ENCODE assay signal across 9 cellular contexts in the genomic region with DNA sequence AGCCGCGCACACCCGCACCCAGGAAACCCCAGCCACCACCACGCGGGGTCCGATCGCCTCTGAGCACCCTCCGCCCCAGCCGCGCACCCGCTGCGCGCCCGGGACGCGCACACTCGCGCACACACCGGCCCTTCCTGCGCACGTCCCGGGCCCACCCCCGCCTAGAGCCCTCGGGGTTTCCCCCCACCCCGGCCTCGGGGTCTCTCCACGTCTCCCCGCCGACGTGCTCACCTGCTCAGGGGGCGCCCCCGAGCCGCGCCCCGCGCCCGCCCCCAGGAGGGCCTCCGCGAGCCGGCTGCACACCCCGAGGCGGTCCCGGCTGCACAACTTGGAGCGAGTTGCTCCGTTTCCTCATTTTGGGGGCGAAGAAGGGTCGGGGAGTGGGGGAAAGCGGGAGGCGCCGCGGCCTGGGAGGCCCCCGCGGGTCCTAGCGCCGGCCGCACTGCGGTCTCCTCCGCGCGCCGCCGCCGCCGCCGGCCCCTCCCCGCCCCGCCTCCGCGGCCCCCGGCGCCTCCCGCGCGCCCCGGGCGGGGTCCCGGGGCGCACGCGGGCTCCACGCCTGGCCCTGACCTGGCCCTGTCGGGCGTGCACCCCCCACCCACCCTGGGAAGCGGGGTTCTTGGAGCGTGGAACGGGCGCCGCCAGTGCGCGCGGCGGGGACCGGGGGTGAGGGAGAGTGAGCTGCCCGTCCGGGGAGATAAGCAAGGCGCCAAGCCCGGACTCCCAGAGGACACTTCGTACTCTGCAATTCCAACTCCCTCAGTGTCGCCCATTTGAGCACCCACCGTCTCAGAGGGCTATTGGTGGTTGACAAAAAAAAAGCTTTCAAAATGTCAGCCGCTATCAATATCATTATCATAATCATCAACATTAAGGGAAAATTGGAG. TPM values are rescaled to one million over a fixed set of nuclear protein-coding genes. Genes with fewer than 3 reads are reported as not detected.
DNase-seq lines count a peak whose midpoint lies in the region; ATAC-seq and TF ChIP-seq lines count a peak whose summit lies in the region.
"Had no signal": no experiment of that assay in that cellular context is flagged by ENCODE, and none has a peak within 500 bp of the region (broad histone marks: within the 10 kb centered on the region; RNA-seq: fewer than 3 reads in every experiment).

A gene with protein sequence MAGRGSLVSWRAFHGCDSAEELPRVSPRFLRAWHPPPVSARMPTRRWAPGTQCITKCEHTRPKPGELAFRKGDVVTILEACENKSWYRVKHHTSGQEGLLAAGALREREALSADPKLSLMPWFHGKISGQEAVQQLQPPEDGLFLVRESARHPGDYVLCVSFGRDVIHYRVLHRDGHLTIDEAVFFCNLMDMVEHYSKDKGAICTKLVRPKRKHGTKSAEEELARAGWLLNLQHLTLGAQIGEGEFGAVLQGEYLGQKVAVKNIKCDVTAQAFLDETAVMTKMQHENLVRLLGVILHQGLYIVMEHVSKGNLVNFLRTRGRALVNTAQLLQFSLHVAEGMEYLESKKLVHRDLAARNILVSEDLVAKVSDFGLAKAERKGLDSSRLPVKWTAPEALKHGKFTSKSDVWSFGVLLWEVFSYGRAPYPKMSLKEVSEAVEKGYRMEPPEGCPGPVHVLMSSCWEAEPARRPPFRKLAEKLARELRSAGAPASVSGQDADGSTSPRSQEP (minus strand): TSS at position 444 of the 887 bp plus-strand sequence. CDS start 1,246 bp downstream, outside the sequence.

- H3K27ac ChIP-seq in heart left ventricle (peak within 1 kb of the TSS in 1 of 12 donors; percentile 49), lower lobe of right lung (peak within 1 kb of the TSS; percentile 36), upper lobe of left lung (peak within 1 kb of the TSS in 3 of 4 donors; percentile 30 to 79 (median 67))

- H3K4me1 ChIP-seq in heart left ventricle (peaks cover 0 to 17% (median 0%) of the 10 kb centered on the region in 12 donors), lower lobe of right lung (peaks cover 5% of the 10 kb centered on the region), upper lobe of left lung (peaks cover 0 to 22% (median 4%) of the 10 kb centered on the region in 4 donors)

- WGBS in heart left ventricle, 4 donors = 3 to 13% (median 7%) methylated on average over 23 to 100 of the region's 101 CpGs
- 10 to 27% methylated on average over 6 to 23 of the region's 101 CpGs for WGBS in upper lobe of left lung, 2 donors

- peak within 1 kb of the TSS in 10 of 12 donors; percentile 10 to 59 (median 41) for H3K4me3 ChIP-seq in heart left ventricle
- peak within 1 kb of the TSS; percentile 59 for H3K4me3 ChIP-seq in lower lobe of right lung
- H3K4me3 ChIP-seq in upper lobe of left lung = peak within 1 kb of the TSS; percentile 55 to 64 (median 60)

- H3K9me3 ChIP-seq in heart left ventricle (peaks cover 0 to 18% (median 15%) of the 10 kb centered on the region in 12 donors), lower lobe of right lung (peaks cover 14% of the 10 kb centered on the region), upper lobe of left lung (peaks cover 12 to 18% (median 15%) of the 10 kb centered on the region in 4 donors)

- DNase-seq in heart left ventricle (no peak), cardiac septum (ENCODE audit: low spot score) (no peak), activated T-cell treated with anti-CD3 and anti-CD28 coated beads for 48 hours (ENCODE audit: low read depth) (peak; percentile 23), lower lobe of right lung (no peak), upper lobe of left lung (peak in 1 of 2 donors; percentile 83), T-helper 9 cell (no peak)

- ATAC-seq in heart left ventricle (no peak), lower lobe of right lung (peak; percentile 4 to 8), upper lobe of left lung (ENCODE audit: low FRiP score in 2 of 2) (peak in 1 of 2 donors; percentile 15), HG02870 (IDR thresholded peaks at IDR 0.05; ENCODE audit: unreplicated experiment) (no peak), GM18867 (IDR thresholded peaks at IDR 0.05; ENCODE audit: unreplicated experiment) (no peak)

- intact Hi-C loops in heart left ventricle (cut with DNase I) (loop anchor here in 1 of 10 donors (5.0 kb wide), 1 partner anchor 36 kb away; no protein-coding TSS in a partner anchor), cardiac septum (cut with DNase I) (no loop called here), lower lobe of right lung (cut with DNase I) (no loop called here)

- no peak for TF ChIP-seq EP300 in upper lobe of left lung (IDR thresholded peaks at IDR 0.05)

- H3K36me3 ChIP-seq in heart left ventricle (no peaks in the 10 kb centered on the region), lower lobe of right lung (no peaks in the 10 kb centered on the region), upper lobe of left lung (peaks cover 0 to 10% (median 0%) of the 10 kb centered on the region in 4 donors)

- TF ChIP-seq POLR2A in heart left ventricle (IDR thresholded peaks at IDR 0.05) (no peak), upper lobe of left lung (IDR thresholded peaks at IDR 0.05) (no peak)

- peaks cover 6 to 52% (median 27%) of the 10 kb centered on the region in 9 donors for H3K27me3 ChIP-seq in heart left ventricle
- H3K27me3 ChIP-seq in lower lobe of right lung (ENCODE audit: low read depth) = peaks cover 13% of the 10 kb centered on the region
- H3K27me3 ChIP-seq in upper lobe of left lung = peaks cover 0 to 7% (median 3%) of the 10 kb centered on the region in 4 donors

- TF ChIP-seq CTCF in heart left ventricle (IDR thresholded peaks at IDR 0.05) (no peak), lower lobe of right lung (IDR thresholded peaks at IDR 0.05) (no peak), upper lobe of left lung (IDR thresholded peaks at IDR 0.05) (no peak)

RNA-seq across cellular contexts. Expression of the gene that starts here (rescaled TPM):
- total RNA-seq in heart left ventricle = 1 to 10 TPM in 4 of 9 donors, under 1 TPM in 5; 0.20 to 8.9 (median 0.70) TPM
- polyA plus RNA-seq in heart left ventricle = under 1 TPM; 0.57 to 1.00 TPM
- 0.38 TPM for total RNA-seq in cardiac septum
- total RNA-seq in lower lobe of right lung = 11.3 TPM
- 10 to 100 TPM in 5 of 6 donors, 1 to 10 TPM in 1; 9.6 to 20.1 (median 13.1) TPM for total RNA-seq in upper lobe of left lung
- total RNA-seq: NCI-H460 had no signal

Comparison
In these comparisons a context has a peak if more than half of its experiments do, and no peak if none do; other contexts are left out.
1. ATAC-seq: peak in lower lobe of right lung (2 of 2); none in heart left ventricle (0 of 4), HG02870 (single experiment) and GM18867 (single experiment).
2. Peak in every context shown above with its lines, with median percentiles within 50 percentile points of each other: H3K4me3 ChIP-seq.